Comparison of ENCODE assay signal across 1 cellular context in genomic region chr1:3773572-3774502, GRCh38.
TF ChIP-seq lines count a peak whose summit lies in the region.

No MANE protein-coding gene starts in this region.

TF ChIP-seq in K562, 482 proteins besides CTCF, POLR2A, EP300 and RAD21 (continued from another document and continues in another):
- TF ChIP-seq ZBTB40 (IDR thresholded peaks at IDR 0.05) (no peak), ZBTB40 (CRISPR knock-in tag; IDR thresholded peaks at IDR 0.05) (no peak), HNRNPL (IDR thresholded peaks at IDR 0.05; ENCODE audit: low read depth, low read length) (0 out of 2 replicates have a peak, but pooled peaks have one; percentile 17), ZNF347 (CRISPR knock-in tag; IDR thresholded peaks at IDR 0.05; ENCODE audit: low read depth) (no peak), SRSF3 (IDR thresholded peaks at IDR 0.05; ENCODE audit: insufficient read depth, low read length) (no peak), FOXA1 (IDR thresholded peaks at IDR 0.05; ENCODE audit: borderline replicate concordance) (no peak), HMG20B (CRISPR knock-in tag; IDR thresholded peaks at IDR 0.05) (no peak), TOE1 (IDR thresholded peaks at IDR 0.05; ENCODE audit: borderline replicate concordance) (no peak), TOE1 (CRISPR knock-in tag; IDR thresholded peaks at IDR 0.05; ENCODE audit: borderline replicate concordance, low read depth) (no peak), HOMEZ (CRISPR knock-in tag; IDR thresholded peaks at IDR 0.05) (no peak), NFE2L1 (tag; IDR thresholded peaks at IDR 0.05; ENCODE audit: borderline replicate concordance, low read depth) (no peak), CLOCK (CRISPR knock-in tag; IDR thresholded peaks at IDR 0.05; ENCODE audit: borderline replicate concordance) (no peak), FOXP4 (CRISPR knock-in tag; IDR thresholded peaks at IDR 0.05; ENCODE audit: borderline replicate concordance) (no peak), ZFP1 (CRISPR knock-in tag; IDR thresholded peaks at IDR 0.05) (peak; percentile 55; the same call in 1 of the 2 replicates), DNMT1 (IDR thresholded peaks at IDR 0.05) (no peak), MTA1 (IDR thresholded peaks at IDR 0.05; ENCODE audit: borderline replicate concordance) (no peak), CREBBP (IDR thresholded peaks at IDR 0.05; ENCODE audit: low read depth, low read length) (no peak), RBM14 (IDR thresholded peaks at IDR 0.05; ENCODE audit: borderline replicate concordance, insufficient read depth, low read depth, low read length) (no peak), GATAD2A (IDR thresholded peaks at IDR 0.05) (no peak), YY1 (IDR thresholded peaks at IDR 0.05; ENCODE audit: borderline replicate concordance in 1 of 3, control insufficient read depth in 1 of 3, extremely low read depth in 1 of 3, insufficient read depth in 3 of 3, insufficient read length in 1 of 3, insufficient replicate concordance in 2 of 3, low read depth in 1 of 3, low read length in 2 of 3) (peak in 1 of 3 experiments; percentile 2), SAFB2 (IDR thresholded peaks at IDR 0.05; ENCODE audit: borderline replicate concordance, low read depth, low read length, severe bottlenecking) (no peak), XRCC5 (IDR thresholded peaks at IDR 0.05; ENCODE audit: low read depth, low read length) (no peak), JUN (IDR thresholded peaks at IDR 0.05; ENCODE audit: borderline replicate concordance, low read depth, low read length) (no peak), JUN (CRISPR knock-in tag; IDR thresholded peaks at IDR 0.05; ENCODE audit: borderline replicate concordance) (no peak), SREBF2 (CRISPR knock-in tag; IDR thresholded peaks at IDR 0.05) (no peak), ZNF143 (CRISPR knock-in tag; IDR thresholded peaks at IDR 0.05) (no peak), RBM39 (optimal IDR thresholded peaks at IDR 0.05; ENCODE audit: low read depth, low read length) (peak; percentile 59), USF2 (CRISPR knock-in tag; IDR thresholded peaks at IDR 0.05) (no peak), HDAC1 (IDR thresholded peaks at IDR 0.05) (peak in 1 of 2 experiments; percentile 71; a peak in 2 of 4 replicates), HDGF (IDR thresholded peaks at IDR 0.05) (no peak), SIN3A (IDR thresholded peaks at IDR 0.05; ENCODE audit: borderline replicate concordance in 2 of 2, control insufficient read depth in 1 of 2, low read depth in 2 of 2, low read length in 2 of 2) (peak; percentile 61 to 70; a peak in 2 of 4 replicates), POLR2H (tag; IDR thresholded peaks at IDR 0.05; ENCODE audit: low read depth) (no peak), TCF15 (CRISPR knock-in tag; IDR thresholded peaks at IDR 0.05) (no peak; the same call in 1 of the 2 replicates), ZNF511 (CRISPR knock-in tag; IDR thresholded peaks at IDR 0.05) (no peak), CUX1 (CRISPR knock-in tag; IDR thresholded peaks at IDR 0.05) (no peak), MAFF (IDR thresholded peaks at IDR 0.05; ENCODE audit: low read length) (no peak), ZNF584 (CRISPR knock-in tag; IDR thresholded peaks at IDR 0.05; ENCODE audit: low read depth) (no peak)
